20 cellular contexts compared by ENCODE assay signal in genomic region chr2:46200100-46200690, GRCh38.
DNase-seq lines count a peak whose midpoint lies in the region; ATAC-seq, FAIRE-seq and TF ChIP-seq lines count a peak whose summit lies in the region.
"Had no signal": no experiment of that assay in that cellular context is flagged by ENCODE, and none has a peak within 500 bp of the region (broad histone marks: within the 10 kb centered on the region; RNA-seq: fewer than 3 reads in every experiment).

No MANE protein-coding gene starts in this region.

- H3K4me1 Mint-ChIP-seq in stimulated activated naive CD8-positive, alpha-beta T cell treated with anti-CD3 and anti-CD28 coated beads, Interleukin-15, amount 100 ng/mL, for 72 hours, result peaks cover 42% of the 10 kb centered on the region
- H3K4me1 Mint-ChIP-seq in endodermal cell, result no peaks in the 10 kb centered on the region

- no peak overlapping the region for H2AFZ ChIP-seq in K562 (ENCODE audit: low read depth, low read length)
- no peak overlapping the region for H2AFZ ChIP-seq in mesenchymal stem cell (ENCODE audit: low read depth, low read length)

- 60% methylated on average over 1 of the region's 1 CpG for WGBS in K562 (ENCODE audit: insufficient coverage, low coverage, missing lambda C conversion rate)
- WGBS in mesenchymal stem cell, result 100% methylated on average over 1 of the region's 1 CpG
- 52 to 62% methylated on average over 1 of the region's 1 CpG for WGBS in endodermal cell (ENCODE audit: insufficient coverage in 1 of 2, insufficient read length in 1 of 2), 2 experiments

- H3K4me3 Mint-ChIP-seq in stimulated activated naive CD8-positive, alpha-beta T cell treated with anti-CD3 and anti-CD28 coated beads, Interleukin-15, amount 100 ng/mL, for 72 hours, result no peak overlapping the region
- H3K4me3 Mint-ChIP-seq in endodermal cell, result no peak overlapping the region
- H3K4me3 Mint-ChIP-seq: activated naive CD8-positive, alpha-beta T cell had no signal

- in situ Hi-C loops in K562 (cut with MboI), result no loop called here

- H3K79me2 ChIP-seq in K562 (ENCODE audit: control insufficient read depth, insufficient read depth, low read length), result no peaks in the 10 kb centered on the region

- no peak overlapping the region for H2BK15ac ChIP-seq in mesenchymal stem cell (ENCODE audit: low read depth, poor library complexity, severe bottlenecking)

- CTCF ChIA-PET in K562 (lab: Yijun Ruan, JAX; ENCODE audit: low intra/inter-chr PET ratio), result no interaction called here

- H3K23ac ChIP-seq in mesenchymal stem cell (ENCODE audit: low read length in 2 of 2), result no peak overlapping the region

- no peak overlapping the region for H3K27ac ChIP-seq in K562 (ENCODE audit: extremely low read depth, low read depth, low read length)
- H3K27ac ChIP-seq in mesenchymal stem cell (ENCODE audit: low read length, poor library complexity, severe bottlenecking), result no peak overlapping the region
- no peak overlapping the region for H3K27ac ChIP-seq in endodermal cell (ENCODE audit: low read depth, low read length)
- H3K27ac ChIP-seq: coronary artery, pancreas had no signal

- H3K4me3 ChIP-seq in K562 (no peak overlapping the region), mesenchymal stem cell (ENCODE audit: insufficient read depth in 1 of 2, low read depth in 1 of 2, low read length in 2 of 2) (no peak overlapping the region), endodermal cell (ENCODE audit: low read length) (no peak overlapping the region)
- H3K4me3 ChIP-seq: coronary artery, pancreas, uterus had no signal

- H4K20me1 ChIP-seq in K562 (replicated peaks; ENCODE audit: control insufficient read depth, insufficient read depth, low read length), result no peaks in the 10 kb centered on the region

- peak overlapping the region; percentile 28 to 31 for H3K18ac ChIP-seq in mesenchymal stem cell (ENCODE audit: low read depth in 1 of 2, low read length in 2 of 2)

- H3K9me3 ChIP-seq in K562 (replicated peaks; ENCODE audit: control insufficient read depth, insufficient read depth, low read depth, low read length), result no peaks in the 10 kb centered on the region
- H3K9me3 ChIP-seq in mesenchymal stem cell (ENCODE audit: control insufficient read depth, low read length), result no peaks in the 10 kb centered on the region
- no peaks in the 10 kb centered on the region for H3K9me3 ChIP-seq in endodermal cell (ENCODE audit: control insufficient read depth, low read length)
- H3K9me3 ChIP-seq: BE2C, pancreas, uterus had no signal

- H2BK12ac ChIP-seq in mesenchymal stem cell (ENCODE audit: low read length in 2 of 2), result peak overlapping the region in 1 of 2 experiments; percentile 78

- TF ChIP-seq EP300 in K562 (IDR thresholded peaks at IDR 0.05; ENCODE audit: low read length), result no peak

- H2BK5ac ChIP-seq in mesenchymal stem cell (ENCODE audit: low read depth, low read length, poor library complexity, severe bottlenecking), result no peak overlapping the region

- TF ChIP-seq CTCF in K562 (IDR thresholded peaks at IDR 0.05 in 2 of 3, conservative IDR thresholded peaks at IDR 0.05 in 1 of 3; ENCODE audit: insufficient read depth in 2 of 3, low read depth in 1 of 3, low read length in 3 of 3) (no peak), endodermal cell (conservative IDR thresholded peaks at IDR 0.05) (no peak)

- H3K14ac ChIP-seq in mesenchymal stem cell (ENCODE audit: low read length in 2 of 2), result no peak overlapping the region

- POLR2A ChIA-PET in K562 (lab: Yijun Ruan, JAX), result no interaction called here

- H3K9me3 Mint-ChIP-seq in stimulated activated naive CD8-positive, alpha-beta T cell treated with anti-CD3 and anti-CD28 coated beads, Interleukin-15, amount 100 ng/mL, for 72 hours, result peaks cover 0 to 11% of the 10 kb centered on the region in 2 donors
- H3K9me3 Mint-ChIP-seq in endodermal cell, result peaks cover 10% of the 10 kb centered on the region

- intact Hi-C loops in K562 (cut with micrococcal nuclease), result no loop called here

- H3K4me2 ChIP-seq in K562 (ENCODE audit: insufficient read depth, low read length) (no peak overlapping the region), mesenchymal stem cell (ENCODE audit: low read length, poor library complexity, severe bottlenecking) (no peak overlapping the region)

- H3K9me1 ChIP-seq in K562 (ENCODE audit: control insufficient read depth, insufficient read depth, low read length), result no peaks in the 10 kb centered on the region

- H3K79me1 ChIP-seq in mesenchymal stem cell (replicated peaks; ENCODE audit: low read length, poor library complexity, severe bottlenecking), result no peaks in the 10 kb centered on the region

- FAIRE-seq in K562 (lab: Jason Lieb, UNC), result no peak
- FAIRE-seq: pancreas, RCC 7860 had no signal

- H3K27me3 Mint-ChIP-seq in stimulated activated naive CD8-positive, alpha-beta T cell treated with anti-CD3 and anti-CD28 coated beads, Interleukin-15, amount 100 ng/mL, for 72 hours, result no peaks in the 10 kb centered on the region
- peaks cover 10% of the 10 kb centered on the region for H3K27me3 Mint-ChIP-seq in endodermal cell (ENCODE audit: insufficient read depth)
- H3K27me3 Mint-ChIP-seq: activated naive CD8-positive, alpha-beta T cell; IgD-negative memory B cell had no signal

- H4K91ac ChIP-seq in mesenchymal stem cell (ENCODE audit: low read length), result peak overlapping the region; percentile 70

- H2AK5ac ChIP-seq in mesenchymal stem cell (ENCODE audit: low read length, severe bottlenecking), result no peak overlapping the region

- peak overlapping the region; percentile 79 to 87 for H3K27ac Mint-ChIP-seq in stimulated activated naive CD8-positive, alpha-beta T cell treated with anti-CD3 and anti-CD28 coated beads, Interleukin-15, amount 100 ng/mL, for 72 hours
- H3K27ac Mint-ChIP-seq in endodermal cell, result no peak overlapping the region
- H3K27ac Mint-ChIP-seq: activated naive CD8-positive, alpha-beta T cell had no signal

- no peaks in the 10 kb centered on the region for H3K36me3 Mint-ChIP-seq in endodermal cell (ENCODE audit: low read depth)
- H3K36me3 Mint-ChIP-seq: activated naive CD8-positive, alpha-beta T cell had no signal

- no peak for TF ChIP-seq RAD21 in K562 (CRISPR knock-in tag; conservative IDR thresholded peaks at IDR 0.05 in 1 of 2, IDR thresholded peaks at IDR 0.05 in 1 of 2)

- H4K8ac ChIP-seq in mesenchymal stem cell (ENCODE audit: low read length), result peak overlapping the region; percentile 83

- ATAC-seq in stimulated activated naive CD8-positive, alpha-beta T cell treated with anti-CD3 and anti-CD28 coated beads, Interleukin-15, amount 100 ng/mL, for 72 hours, result peak; percentile 73
- ATAC-seq in stimulated activated naive CD8-positive, alpha-beta T cell treated with anti-CD3 and anti-CD28 coated beads, Interleukin-15, Interleukin-2, amounts not matched to agents 100 U/mL and 50 U/mL, for 24 hours, result no peak
- ATAC-seq in K562, result no peak
- ATAC-seq in GM18868 (IDR thresholded peaks at IDR 0.05; ENCODE audit: unreplicated experiment), result no peak
- ATAC-seq: pancreas had no signal

- H3K27me3 ChIP-seq in K562 (ENCODE audit: control insufficient read depth in 2 of 2, insufficient read depth in 2 of 2, low read length in 2 of 2), result no peaks in the 10 kb centered on the region
- H3K27me3 ChIP-seq in mesenchymal stem cell (ENCODE audit: control insufficient read depth in 1 of 2, insufficient read depth in 1 of 2, low read length in 2 of 2), result no peaks in the 10 kb centered on the region
- no peaks in the 10 kb centered on the region for H3K27me3 ChIP-seq in endodermal cell (ENCODE audit: control insufficient read depth, insufficient read depth, low read length, poor library complexity, severe bottlenecking)
- H3K27me3 ChIP-seq: BE2C, pancreas, uterus had no signal

- BruUV-seq in K562 (replicated peaks; lab: Mats Ljungman, UMichigan), result no TSS peak

- DNase-seq in stimulated activated naive CD8-positive, alpha-beta T cell treated with anti-CD3 and anti-CD28 coated beads, Interleukin-15, amount 100 ng/mL, for 72 hours, result no peak
- no peak for DNase-seq in stimulated activated naive CD8-positive, alpha-beta T cell treated with anti-CD3 and anti-CD28 coated beads, Interleukin-15, Interleukin-2, amounts not matched to agents 100 U/mL and 50 U/mL, for 24 hours
- DNase-seq in K562 (ENCODE audit: extremely low read depth in 1 of 4, low spot score in 3 of 4), result no peak
- no peak for DNase-seq in mesenchymal stem cell
- no peak for DNase-seq in NCI-H526 (lab: John Stamatoyannopoulos, UW)
- DNase-seq in retina, result no peak
- DNase-seq in endodermal cell, result no peak
- DNase-seq: activated CD4-positive, alpha-beta T cell treated with anti-CD3 and anti-CD28 coated beads for 48 hours; BE2C; DMS79 treated with DMSO at 0.1 percent for 48 hours; NCI-H1417 treated with DMSO at 0.1 percent for 48 hours; NCI-H524 treated with DMSO at 0.1 percent for 48 hours; pancreas; stimulated activated CD8-positive, alpha-beta memory T cell treated with anti-CD3 and anti-CD28 coated beads, Interleukin-4, amount 100 ng/mL, for 48 hours; uterus had no signal

- H3K36me3 ChIP-seq in K562 (ENCODE audit: control insufficient read depth, insufficient read depth, low read length) (no peaks in the 10 kb centered on the region), mesenchymal stem cell (ENCODE audit: control insufficient read depth in 1 of 2, insufficient read depth in 2 of 2, low read depth in 1 of 2, low read length in 2 of 2) (no peaks in the 10 kb centered on the region), endodermal cell (ENCODE audit: control insufficient read depth, insufficient read depth, low read length) (no peaks in the 10 kb centered on the region)
- H3K36me3 ChIP-seq: BE2C, pancreas, uterus had no signal

- no peak for TF ChIP-seq POLR2A in K562 (conservative IDR thresholded peaks at IDR 0.05)

- H3K9ac ChIP-seq in K562 (ENCODE audit: insufficient read depth in 1 of 2, low read depth in 2 of 2, low read length in 2 of 2), result no peak overlapping the region
- no peak overlapping the region for H3K9ac ChIP-seq in mesenchymal stem cell (ENCODE audit: low read length)
- no peak overlapping the region for H3K9ac ChIP-seq in endodermal cell (ENCODE audit: extremely low read depth, low read length, poor library complexity, severe bottlenecking)

- no peak overlapping the region for H2BK120ac ChIP-seq in mesenchymal stem cell (ENCODE audit: low read depth, low read length)

- H3K4me1 ChIP-seq in K562 (replicated peaks in 1 of 2; ENCODE audit: control insufficient read depth in 2 of 2, insufficient read depth in 2 of 2, low read length in 2 of 2), result peaks cover 11 to 25% of the 10 kb centered on the region in 2 experiments; a peak in 4 of 5 replicates
- H3K4me1 ChIP-seq in mesenchymal stem cell (ENCODE audit: control insufficient read depth, insufficient read depth, low read depth, low read length), result peaks cover 6% of the 10 kb centered on the region
- no peaks in the 10 kb centered on the region for H3K4me1 ChIP-seq in endodermal cell (ENCODE audit: control insufficient read depth, insufficient read depth, low read length)
- H3K4me1 ChIP-seq: BE2C, pancreas, uterus had no signal

- no peak overlapping the region for H3K4ac ChIP-seq in mesenchymal stem cell (ENCODE audit: low read depth in 1 of 2, low read length in 2 of 2)

TF ChIP-seq in K562, 482 proteins besides CTCF, POLR2A, EP300 and RAD21:
- TF ChIP-seq ASH1L (IDR thresholded peaks at IDR 0.05; ENCODE audit: borderline replicate concordance, low read depth, partially characterized antibody), result no peak
- TF ChIP-seq GABPA (tag; conservative IDR thresholded peaks at IDR 0.05; ENCODE audit: low read depth), result peak; percentile 28; the same call in 1 of the 2 replicates
